ENCODE assay signal across 27 cellular contexts in genomic region chr4:173314715-173315114, GRCh38.
"Had no signal": no experiment of that assay in that cellular context is flagged by ENCODE, and none has a peak within 500 bp of the region (broad histone marks: within the 10 kb centered on the region; RNA-seq: fewer than 3 reads in every experiment).

No MANE protein-coding gene starts in this region.

- H3K27me3 ChIP-seq: stomach, suprapubic skin, testis, thyroid gland, tibial artery, tibial nerve, transverse colon, upper lobe of left lung, upper lobe of right lung, uterus, vagina had no signal

- DNase-seq: stimulated activated CD4-positive, alpha-beta T cell treated with anti-CD3 and anti-CD28 coated beads, Interleukin-2, amount 100 ng/mL, for 48 hours; stimulated activated CD4-positive, alpha-beta T cell treated with anti-CD3 and anti-CD28 coated beads, Interleukin-4, amount 100 ng/mL, for 1 hour; stimulated activated CD4-positive, alpha-beta T cell treated with anti-CD3 and anti-CD28 coated beads, Interleukin-4, amount 100 ng/mL, for 24 hours; stimulated activated CD4-positive, alpha-beta T cell treated with anti-CD3 and anti-CD28 coated beads, Interleukin-4, amount 100 ng/mL, for 4 hours; stimulated activated CD8-positive, alpha-beta memory T cell treated with anti-CD3 and anti-CD28 coated beads, Interleukin-4, amount 100 ng/mL, for 48 hours; stimulated activated naive B cell treated with anti-CD40 and anti-IgM and Interleukin-4, amounts not matched to agents 10 μg/mL and 1 μg/mL and 100 μg/mL, for 72 hours; stimulated activated naive CD4-positive, alpha-beta T cell; stimulated activated naive CD4-positive, alpha-beta T cell treated with Interleukin-2 at 50 U/mL for 16 hours; stimulated activated naive CD8-positive, alpha-beta T cell treated with anti-CD3 and anti-CD28 coated beads, Interleukin-15, amount 100 ng/mL, for 72 hours; stimulated activated naive CD8-positive, alpha-beta T cell treated with anti-CD3 and anti-CD28 coated beads, Interleukin-15, Interleukin-2, amounts not matched to agents 100 U/mL and 50 U/mL, for 24 hours; stomach; substantia nigra; testis; thyroid gland; tibial artery; transverse colon; trophoblast cell; upper lobe of left lung; upper lobe of right lung; uterus had no signal

- H3K36me3 ChIP-seq: thyroid gland, uterus, vagina had no signal

- ATAC-seq: stimulated activated effector memory CD8-positive, alpha-beta T cell treated with anti-CD3 and anti-CD28 coated beads, Interleukin-12 subunit alpha, Interleukin-12 subunit beta, amount 100 ng/mL, for 72 hours; stimulated activated memory B cell treated with anti-CD40 and anti-IgM and Interleukin-4, amounts not matched to agents 10 μg/mL and 1 μg/mL and 100 μg/mL, for 72 hours; stimulated activated naive B cell treated with anti-CD40 and anti-IgM and Interleukin-4, amounts not matched to agents 10 μg/mL and 1 μg/mL and 100 μg/mL, for 72 hours; stimulated activated naive CD8-positive, alpha-beta T cell treated with anti-CD3 and anti-CD28 coated beads, Interleukin-15, amount 100 ng/mL, for 72 hours; stimulated activated naive CD8-positive, alpha-beta T cell treated with anti-CD3 and anti-CD28 coated beads, Interleukin-15, Interleukin-2, amounts not matched to agents 100 U/mL and 50 U/mL, for 24 hours; upper lobe of right lung had no signal

- H3K4me3 ChIP-seq: stomach, suprapubic skin, testis, thoracic aorta, thyroid gland, tibial artery, tibial nerve, transverse colon, upper lobe of left lung, upper lobe of right lung, uterus, vagina had no signal

- H3K4me1 ChIP-seq: testis, thyroid gland, tibial artery, transverse colon, upper lobe of right lung, uterus, vagina had no signal

- H3K9me3 ChIP-seq: stomach, suprapubic skin, testis, thoracic aorta, thyroid gland, tibial artery, tibial nerve, transverse colon, upper lobe of left lung, upper lobe of right lung, uterus, vagina had no signal

- FAIRE-seq: urothelium cell line had no signal

- H3K27ac ChIP-seq: stomach, suprapubic skin, testis, thoracic aorta, thyroid gland, tibial artery, tibial nerve, transverse colon, upper lobe of left lung, upper lobe of right lung, uterus, vagina had no signal
